Comparison of ENCODE assay signal across 8 cellular contexts in genomic region chr13:27997904-27998522, GRCh38. TPM values are rescaled to one million over a fixed set of nuclear protein-coding genes. Genes with fewer than 3 reads are reported as not detected.
A peak's percentile ranks its signal among the peaks of the same experiment; 100 is the strongest.
DNase-seq lines count a peak whose midpoint lies in the region; ATAC-seq and TF ChIP-seq lines count a peak whose summit lies in the region.
"Had no signal": no experiment of that assay in that cellular context is flagged by ENCODE, and none has a peak within 500 bp of the region (broad histone marks: within the 10 kb centered on the region; RNA-seq: fewer than 3 reads in every experiment).

No MANE protein-coding gene starts in this region.

- DNase-seq in GM03348 (ENCODE audit: low spot score) (peak; percentile 43), RPMI7951 (ENCODE audit: low read depth) (peak; percentile 15), fibroblast of lung (ENCODE audit: low read depth in 2 of 2) (peak; percentile 15 to 34), renal cortical epithelial cell (ENCODE audit: low read depth) (peak; percentile 32), DMS79 (lab: John Stamatoyannopoulos, UW) (no peak)
- no peak for DNase-seq in stimulated activated CD4-positive, alpha-beta T cell treated with anti-CD3 and anti-CD28 coated beads, Interleukin-12 subunit alpha, Interleukin-12 subunit beta, amount 100 ng/mL, for 4 hours

- H3K4me2 ChIP-seq in fibroblast of lung (ENCODE audit: extremely low read depth, insufficient read depth, low read length) = no peak overlapping the region

- no peaks in the 10 kb centered on the region for H3K9me3 ChIP-seq in fibroblast of lung (ENCODE audit: control insufficient read depth, insufficient read depth, low read depth, low read length)

- no peak overlapping the region for H3K27ac ChIP-seq in fibroblast of lung (ENCODE audit: insufficient read depth, low read length)

- H3K27me3 ChIP-seq in fibroblast of lung (ENCODE audit: control insufficient read depth, insufficient read depth, low read length) = no peaks in the 10 kb centered on the region

- ATAC-seq in HG03565 (IDR thresholded peaks at IDR 0.05; ENCODE audit: unreplicated experiment) = peak; percentile 51

- peak in 1 of 2 donors; percentile 45 for TF ChIP-seq CTCF in fibroblast of lung (conservative IDR thresholded peaks at IDR 0.05 in 1 of 2, IDR thresholded peaks at IDR 0.05 in 1 of 2; ENCODE audit: low read depth in 1 of 2, low read length in 2 of 2)

- no peaks in the 10 kb centered on the region for H3K4me1 ChIP-seq in fibroblast of lung (ENCODE audit: control insufficient read depth, extremely low read depth, insufficient read depth, low read length)

- no peak overlapping the region for H2AFZ ChIP-seq in fibroblast of lung (ENCODE audit: low read length)

- no peak overlapping the region for H3K4me3 ChIP-seq in fibroblast of lung (replicated peaks in 1 of 4; ENCODE audit: control extremely low read depth in 1 of 4, insufficient read depth in 1 of 4, low read depth in 3 of 4, low read length in 4 of 4)

- H4K20me1 ChIP-seq in fibroblast of lung (ENCODE audit: control insufficient read depth, extremely low read depth, insufficient read depth, low read length) = no peaks in the 10 kb centered on the region

- no peaks in the 10 kb centered on the region for H3K79me2 ChIP-seq in fibroblast of lung (ENCODE audit: control insufficient read depth, insufficient read depth, low read length)

- H3K36me3 ChIP-seq in fibroblast of lung (ENCODE audit: control insufficient read depth, insufficient read depth, low read length) = no peaks in the 10 kb centered on the region

- no peak overlapping the region for H3K9ac ChIP-seq in fibroblast of lung (ENCODE audit: insufficient read depth, low read length)

RNA-seq across cellular contexts. Expression of gene URAD, which starts 9.5 kb away (rescaled TPM):
- not detected in 2 replicates for total RNA-seq in RPMI7951 (2014; rRNA removed; shearing (Covaris generic))
- total RNA-seq in fibroblast of lung = not detected in 2 replicates
- polyA plus RNA-seq in fibroblast of lung = not detected in 2 replicates
- not detected in 2 replicates for polyA plus RNA-seq in fibroblast of lung (2012)
- polyA minus RNA-seq in fibroblast of lung (ENCODE audit: low replicate concordance) = not detected in 2 replicates
- not detected in 2 replicates for total RNA-seq in renal cortical epithelial cell
- total RNA-seq: skeletal muscle tissue had no signal

RNA-seq across cellular contexts. Expression of gene CDX2, which starts 28.9 kb away (rescaled TPM):
- not detected in 2 replicates for total RNA-seq in RPMI7951 (2014; rRNA removed; shearing (Covaris generic))
- total RNA-seq in fibroblast of lung (not detected in 2 replicates), renal cortical epithelial cell (not detected in 2 replicates)
- not detected in 2 replicates for polyA plus RNA-seq in fibroblast of lung
- polyA plus RNA-seq in fibroblast of lung (2012) = not detected in 2 replicates
- not detected in 2 replicates for polyA minus RNA-seq in fibroblast of lung (ENCODE audit: low replicate concordance)
- total RNA-seq: skeletal muscle tissue had no signal

Comparison
In these comparisons a context has a peak if more than half of its experiments do, and no peak if none do; other contexts are left out.
1. DNase-seq: peak in GM03348 (single experiment), RPMI7951 (single experiment), fibroblast of lung (2 of 2) and renal cortical epithelial cell (single experiment); none in DMS79 (single experiment) and stimulated activated CD4-positive, alpha-beta T cell treated with anti-CD3 and anti-CD28 coated beads, Interleukin-12 subunit alpha, Interleukin-12 subunit beta, amount 100 ng/mL, for 4 hours (single experiment).